1 cellular context compared by ENCODE assay signal in genomic region chr11:132106336-132106982, GRCh38.
TF ChIP-seq lines count a peak whose summit lies in the region.

No MANE protein-coding gene starts in this region.

TF ChIP-seq in SK-N-SH treated with all-trans-retinoic acid at 6 μM for 48 hours, 23 proteins besides CTCF, POLR2A, EP300 and RAD21 (continued from another document):
- TF ChIP-seq ISL1 (CRISPR knock-in tag; IDR thresholded peaks at IDR 0.05) (no peak), ESRRG (CRISPR knock-in tag; IDR thresholded peaks at IDR 0.05) (no peak), SNAI2 (CRISPR knock-in tag; IDR thresholded peaks at IDR 0.05) (no peak), OSR1 (CRISPR knock-in tag; IDR thresholded peaks at IDR 0.05) (no peak), ZNF8 (CRISPR knock-in tag; IDR thresholded peaks at IDR 0.05) (no peak), PATZ1 (CRISPR knock-in tag; IDR thresholded peaks at IDR 0.05; ENCODE audit: borderline replicate concordance) (no peak), ARNTL (CRISPR knock-in tag; IDR thresholded peaks at IDR 0.05; ENCODE audit: borderline replicate concordance, low read depth) (no peak)
